In the genomic region with DNA sequence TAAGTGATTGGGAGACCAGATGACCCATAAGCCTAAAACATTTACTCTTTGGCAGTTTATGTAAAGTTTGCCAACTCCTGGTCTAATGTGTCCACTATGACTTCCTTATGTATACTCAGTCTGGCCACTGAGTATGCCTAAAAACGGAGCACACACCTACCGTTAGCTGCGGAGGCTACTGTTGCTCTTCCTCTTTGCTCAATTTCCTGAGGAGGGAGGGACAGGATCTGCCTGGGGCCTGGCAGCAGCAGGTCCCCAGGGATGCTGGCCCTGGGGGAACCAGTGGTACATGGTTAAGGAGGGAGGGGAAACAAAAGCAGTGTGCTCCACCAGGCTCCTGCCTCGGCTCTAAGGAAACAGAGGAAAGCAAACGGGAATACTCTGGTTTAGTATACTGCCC, we compare ENCODE assay signal across 14 cellular contexts.
A peak's percentile ranks its signal among the peaks of the same experiment; 100 is the strongest.
DNase-seq lines count a peak whose midpoint lies in the region; ATAC-seq and TF ChIP-seq lines count a peak whose summit lies in the region.
"Had no signal": no experiment of that assay in that cellular context is flagged by ENCODE, and none has a peak within 500 bp of the region (broad histone marks: within the 10 kb centered on the region; RNA-seq: fewer than 3 reads in every experiment).

No MANE protein-coding gene starts in this region.

- H3K36me3 ChIP-seq in A673 (ENCODE audit: insufficient read depth, low read length, poor library complexity, severe bottlenecking) = no peaks in the 10 kb centered on the region
- no peaks in the 10 kb centered on the region for H3K36me3 ChIP-seq in Karpas-422 (ENCODE audit: insufficient read depth, low read length)
- peaks cover 22% of the 10 kb centered on the region in 2 experiments for H3K36me3 ChIP-seq in trophoblast cell (ENCODE audit: control insufficient read depth in 1 of 2, insufficient read depth in 2 of 2, low read length in 2 of 2)

- WGBS in right cardiac atrium = 52% methylated on average over 5 of the region's 5 CpGs
- no CpG with 5 or more reads among the region's 5 CpGs for WGBS in trophoblast cell (ENCODE audit: extremely low coverage, insufficient coverage, insufficient read length)

- no peaks in the 10 kb centered on the region for H3K79me1 ChIP-seq in trophoblast cell (ENCODE audit: low read length)

- no peak overlapping the region for H4K8ac ChIP-seq in trophoblast cell (ENCODE audit: low read depth, low read length)

- no peak overlapping the region for H2BK12ac ChIP-seq in trophoblast cell (ENCODE audit: low read length)

- no peaks in the 10 kb centered on the region for H3K9me2 ChIP-seq in Karpas-422 (replicated peaks; ENCODE audit: insufficient read depth, low read length)

- H3K27me3 ChIP-seq in A673 (replicated peaks; ENCODE audit: insufficient read depth, low read depth, low read length, poor library complexity) (no peaks in the 10 kb centered on the region), right cardiac atrium (ENCODE audit: control insufficient read depth, insufficient read depth) (no peaks in the 10 kb centered on the region), Karpas-422 (ENCODE audit: low read length) (no peaks in the 10 kb centered on the region), trophoblast cell (ENCODE audit: insufficient read depth, low read length) (no peaks in the 10 kb centered on the region)
- H3K27me3 ChIP-seq: gastroesophageal sphincter, sigmoid colon had no signal

- no peak overlapping the region for H3K18ac ChIP-seq in trophoblast cell (ENCODE audit: low read length)

- peak; percentile 50 for DNase-seq in A673 (ENCODE audit: low spot score)
- peak; percentile 59 for DNase-seq in ELF-1 (ENCODE audit: low read depth, low spot score)
- peak; percentile 64 for DNase-seq in NCI-H69 (lab: John Stamatoyannopoulos, UW)
- DNase-seq in right cardiac atrium = peak in 1 of 3 donors; percentile 54
- no peak for DNase-seq in pons (ENCODE audit: low spot score)
- no peak for DNase-seq in Karpas-422
- DNase-seq in trophoblast cell = no peak
- no peak for DNase-seq in ACHN
- DNase-seq: activated CD4-positive, CD25-positive, alpha-beta regulatory T cell treated with anti-CD3 and anti-CD28 coated beads, Interleukin-2, amount 50 U/mL, for 72 hours; activated naive CD4-positive, alpha-beta T cell treated with anti-CD3 and anti-CD28 coated beads, Interleukin-2, amount 10 ng/mL, durations not matched to agents 7 days and 5 days; NCI-H774; sigmoid colon; stimulated activated CD4-positive, alpha-beta T cell treated with anti-CD3 and anti-CD28 coated beads, Interleukin-2, amount 100 ng/mL, for 24 hours had no signal

- CTCF ChIA-PET in A673 (lab: Charles Lee) = no interaction called here

- H4K91ac ChIP-seq in trophoblast cell (ENCODE audit: low read depth, low read length) = no peak overlapping the region

- no peak overlapping the region for H2BK5ac ChIP-seq in trophoblast cell (ENCODE audit: low read depth, low read length, poor library complexity)

- H2AK5ac ChIP-seq in trophoblast cell (ENCODE audit: low read length) = no peak overlapping the region

- H2BK120ac ChIP-seq in trophoblast cell (ENCODE audit: insufficient read depth, low read length, poor library complexity) = no peak overlapping the region

- intact Hi-C loops in A673 (cut with micrococcal nuclease; ENCODE audit: unreplicated experiment) = no loop called here
- intact Hi-C loops in right cardiac atrium (cut with DNase I) = no loop called here

- no peak overlapping the region for H2AFZ ChIP-seq in Karpas-422 (ENCODE audit: low read length)
- no peak overlapping the region for H2AFZ ChIP-seq in trophoblast cell (ENCODE audit: insufficient read depth, low read length, poor library complexity)

- H3K9ac ChIP-seq in Karpas-422 (ENCODE audit: low read length) = no peak overlapping the region
- H3K9ac ChIP-seq in trophoblast cell (ENCODE audit: low read length) = no peak overlapping the region

- in situ Hi-C loops in ACHN (cut with HindIII; ENCODE audit: low pct_ligation_motif_present, low pct_unique_long_range_greater_than_20kb, low sequenced_read_pairs) = no loop called here

- BruUV-seq in A673 (replicated peaks; lab: Mats Ljungman, UMichigan) = no TSS peak

- H3K4ac ChIP-seq in trophoblast cell (ENCODE audit: low read depth, low read length) = no peak overlapping the region

- no peak for TF ChIP-seq CTCF in A673 (conservative IDR thresholded peaks at IDR 0.05; ENCODE audit: low read depth, low read length)

- no peaks in the 10 kb centered on the region for H3K79me2 ChIP-seq in Karpas-422 (ENCODE audit: low read length)
- H3K79me2 ChIP-seq in trophoblast cell (ENCODE audit: control insufficient read depth, insufficient read depth, low read length, poor library complexity) = peaks cover 8% of the 10 kb centered on the region

- peaks cover 8% of the 10 kb centered on the region; the same call in 1 of the 2 replicates for H4K20me1 ChIP-seq in Karpas-422 (ENCODE audit: insufficient read depth, low read depth, low read length)

- H3K4me1 ChIP-seq in A673 (ENCODE audit: insufficient read depth, low read length, poor library complexity, severe bottlenecking) (peaks cover 9% of the 10 kb centered on the region), right cardiac atrium (ENCODE audit: control insufficient read depth, insufficient read depth, low read length) (no peaks in the 10 kb centered on the region), Karpas-422 (ENCODE audit: low read length) (no peaks in the 10 kb centered on the region), trophoblast cell (ENCODE audit: control insufficient read depth in 1 of 2, insufficient read depth in 2 of 2, low read length in 2 of 2) (no peaks in the 10 kb centered on the region)

- H3K23ac ChIP-seq in trophoblast cell (ENCODE audit: low read length) = no peak overlapping the region

- no peaks in the 10 kb centered on the region for H3K9me3 ChIP-seq in A673 (ENCODE audit: low read depth, low read length, poor library complexity, severe bottlenecking)
- H3K9me3 ChIP-seq in right cardiac atrium (ENCODE audit: control insufficient read depth, low read length) = no peaks in the 10 kb centered on the region
- no peaks in the 10 kb centered on the region for H3K9me3 ChIP-seq in Karpas-422 (ENCODE audit: low read length)
- H3K9me3 ChIP-seq in trophoblast cell (ENCODE audit: insufficient read depth, low read depth, low read length) = no peaks in the 10 kb centered on the region
- H3K9me3 ChIP-seq: gastroesophageal sphincter, sigmoid colon had no signal

- H3K4me3 ChIP-seq in A673 (ENCODE audit: low read depth, low read length, poor library complexity, severe bottlenecking) (no peak overlapping the region), right cardiac atrium (ENCODE audit: low read length) (no peak overlapping the region), Karpas-422 (ENCODE audit: low read length) (no peak overlapping the region), trophoblast cell (ENCODE audit: low read depth, low read length) (no peak overlapping the region)
- H3K4me3 ChIP-seq: gastroesophageal sphincter, sigmoid colon had no signal

- H3K27ac ChIP-seq in A673 (ENCODE audit: low read depth, low read length, poor library complexity, severe bottlenecking) = no peak overlapping the region
- H3K27ac ChIP-seq in right cardiac atrium (ENCODE audit: low read length) = no peak overlapping the region
- no peak overlapping the region for H3K27ac ChIP-seq in Karpas-422 (ENCODE audit: low read length)
- no peak overlapping the region for H3K27ac ChIP-seq in trophoblast cell (ENCODE audit: low read depth, low read length)
- H3K27ac ChIP-seq: gastroesophageal sphincter, sigmoid colon had no signal

- peak; percentile 24 to 84 for ATAC-seq in right cardiac atrium
- ATAC-seq: gastroesophageal sphincter had no signal

- POLR2A ChIA-PET in A673 (lab: Charles Lee; ENCODE audit: low non-redundant PET) = no interaction called here

- H3K4me2 ChIP-seq in Karpas-422 (ENCODE audit: low read depth, low read length, poor library complexity, severe bottlenecking) = no peak overlapping the region
- H3K4me2 ChIP-seq in trophoblast cell (ENCODE audit: low read length) = no peak overlapping the region

- no peak overlapping the region for H3K14ac ChIP-seq in trophoblast cell (ENCODE audit: low read length)

- no peak overlapping the region for H4K12ac ChIP-seq in trophoblast cell (ENCODE audit: low read depth, low read length)

Comparison
In these comparisons a context has a peak if more than half of its experiments do, and no peak if none do; other contexts are left out.
1. DNase-seq: peak in A673 (single experiment), ELF-1 (single experiment) and NCI-H69 (single experiment); none in pons (single experiment), Karpas-422 (single experiment), trophoblast cell (0 of 2) and ACHN (single experiment).